ENCODE assay signal across 16 cellular contexts in the genomic region with DNA sequence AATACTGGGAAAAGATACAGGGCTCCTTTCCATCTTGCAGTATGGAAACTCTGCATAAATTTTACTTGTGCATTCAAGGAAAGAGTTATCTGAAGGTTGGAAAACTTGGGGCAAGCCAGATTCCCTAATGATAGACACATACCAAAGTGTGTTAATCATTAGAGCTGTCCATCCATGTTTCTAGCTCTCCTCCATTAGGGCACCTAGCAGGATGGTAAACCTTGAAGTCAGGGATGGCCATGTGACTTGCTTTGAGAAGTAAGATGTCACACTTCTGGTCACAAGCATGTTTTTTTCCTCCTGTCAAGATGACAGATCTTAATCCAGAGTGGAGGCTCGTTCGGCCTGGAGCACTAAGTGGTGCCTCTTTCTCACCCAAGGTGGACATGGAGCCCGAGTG.
DNase-seq lines count a peak whose midpoint lies in the region; ATAC-seq, FAIRE-seq and TF ChIP-seq lines count a peak whose summit lies in the region.
"Had no signal": no experiment of that assay in that cellular context is flagged by ENCODE, and none has a peak within 500 bp of the region (broad histone marks: within the 10 kb centered on the region; RNA-seq: fewer than 3 reads in every experiment).

No MANE protein-coding gene starts in this region.

- TF ChIP-seq POLR2A in heart left ventricle (IDR thresholded peaks at IDR 0.05): no peak

- TF ChIP-seq CTCF in astrocyte (IDR thresholded peaks at IDR 0.05; ENCODE audit: insufficient read depth, low read depth, low read length): no peak
- TF ChIP-seq CTCF in heart left ventricle (IDR thresholded peaks at IDR 0.05): no peak

- H3K27me3 ChIP-seq in astrocyte (ENCODE audit: insufficient read depth, low read length): no peaks in the 10 kb centered on the region
- no peaks in the 10 kb centered on the region for H3K27me3 ChIP-seq in heart left ventricle

- H3K4me1 ChIP-seq in astrocyte (ENCODE audit: insufficient read depth, low read length) (peaks cover 9% of the 10 kb centered on the region), heart left ventricle (no peaks in the 10 kb centered on the region)

- H2AFZ ChIP-seq in astrocyte (ENCODE audit: low read depth, low read length): no peak overlapping the region
- H2AFZ ChIP-seq: GM23338 had no signal

- peaks cover 25% of the 10 kb centered on the region for H3K4me1 Mint-ChIP-seq in astrocyte (ENCODE audit: low read depth, unreplicated experiment)

- H3K9ac ChIP-seq in astrocyte (ENCODE audit: low read length): no peak overlapping the region

- ATAC-seq in GM18909 (IDR thresholded peaks at IDR 0.05; ENCODE audit: poor library complexity, unreplicated experiment) (no peak), heart left ventricle (no peak)
- ATAC-seq: GM12878, GM23338 had no signal

- H3K4me2 ChIP-seq in astrocyte (ENCODE audit: low read length): no peak overlapping the region
- H3K4me2 ChIP-seq: GM23338 had no signal

- no peaks in the 10 kb centered on the region for H3K27me3 Mint-ChIP-seq in astrocyte (ENCODE audit: low read depth, unreplicated experiment)
- H3K27me3 Mint-ChIP-seq: CD4-positive, alpha-beta T cell had no signal

- peak overlapping the region; percentile 93 for H3K27ac Mint-ChIP-seq in astrocyte (ENCODE audit: unreplicated experiment)
- H3K27ac Mint-ChIP-seq: B cell; CD4-positive, alpha-beta T cell; GM23338 had no signal

- H4K20me1 ChIP-seq in astrocyte (ENCODE audit: insufficient read depth, low read length): no peaks in the 10 kb centered on the region

- H3K79me2 ChIP-seq in astrocyte (ENCODE audit: insufficient read depth, low read length): no peaks in the 10 kb centered on the region

- H3K36me3 ChIP-seq in astrocyte (ENCODE audit: insufficient read depth, low read length) (no peaks in the 10 kb centered on the region), heart left ventricle (no peaks in the 10 kb centered on the region)

- H3K36me3 Mint-ChIP-seq in astrocyte (ENCODE audit: low read depth, unreplicated experiment): peaks cover 3% of the 10 kb centered on the region

- peak; percentile 43 for FAIRE-seq in astrocyte (lab: Jason Lieb, UNC)
- FAIRE-seq: GM12878, GM18507 had no signal

- peaks cover 3% of the 10 kb centered on the region for H3K9me3 Mint-ChIP-seq in astrocyte (ENCODE audit: unreplicated experiment)
- H3K9me3 Mint-ChIP-seq: CD4-positive, alpha-beta T cell had no signal

- 50 to 77% (median 70%) methylated on average over 3 of the region's 3 CpGs for whole genome bisulfite sequencing in heart left ventricle, 4 donors

- H3K9me3 ChIP-seq in astrocyte (ENCODE audit: insufficient read depth, low read depth, low read length) (peaks cover 4% of the 10 kb centered on the region), heart left ventricle (peaks cover 0 to 19% (median 8%) of the 10 kb centered on the region in 12 donors)

- no peak overlapping the region for H3K4me3 ChIP-seq in astrocyte (ENCODE audit: insufficient read depth, low read depth, low read length)
- no peak overlapping the region for H3K4me3 ChIP-seq in heart left ventricle
- H3K4me3 ChIP-seq: GM12878, GM23338 had no signal

- DNase-seq in HK-2 (ENCODE audit: unreplicated experiment): peak; percentile 18
- DNase-seq in astrocyte (ENCODE audit: low read depth): no peak
- peak; percentile 51 for DNase-seq in glomerular visceral epithelial cell (ENCODE audit: extremely low spot score)
- peak; percentile 67 for DNase-seq in renal cortical epithelial cell (ENCODE audit: low read depth)
- no peak for DNase-seq in T-helper 2 cell
- no peak for DNase-seq in islet precursor cell
- no peak for DNase-seq in heart left ventricle
- DNase-seq: C1 segment of cervical spinal cord; CD4-positive, alpha-beta T cell; DMS79; H7 had no signal

- H3K4me3 Mint-ChIP-seq in astrocyte (ENCODE audit: unreplicated experiment): no peak overlapping the region
- H3K4me3 Mint-ChIP-seq: B cell; CD4-positive, alpha-beta T cell; GM23338 had no signal

- H3K27ac ChIP-seq in astrocyte (ENCODE audit: low read depth, low read length) (no peak overlapping the region), heart left ventricle (no peak overlapping the region)

- intact Hi-C loops in heart left ventricle (cut with DNase I): no loop called here

Comparison
In these comparisons a context has a peak if more than half of its experiments do, and no peak if none do; other contexts are left out.
1. DNase-seq: peak in HK-2 (single experiment), glomerular visceral epithelial cell (single experiment) and renal cortical epithelial cell (single experiment); none in astrocyte (single experiment), T-helper 2 cell (0 of 5), islet precursor cell (single experiment) and heart left ventricle (0 of 5).